ENCODE assay signal across 8 cellular contexts in the genomic region with DNA sequence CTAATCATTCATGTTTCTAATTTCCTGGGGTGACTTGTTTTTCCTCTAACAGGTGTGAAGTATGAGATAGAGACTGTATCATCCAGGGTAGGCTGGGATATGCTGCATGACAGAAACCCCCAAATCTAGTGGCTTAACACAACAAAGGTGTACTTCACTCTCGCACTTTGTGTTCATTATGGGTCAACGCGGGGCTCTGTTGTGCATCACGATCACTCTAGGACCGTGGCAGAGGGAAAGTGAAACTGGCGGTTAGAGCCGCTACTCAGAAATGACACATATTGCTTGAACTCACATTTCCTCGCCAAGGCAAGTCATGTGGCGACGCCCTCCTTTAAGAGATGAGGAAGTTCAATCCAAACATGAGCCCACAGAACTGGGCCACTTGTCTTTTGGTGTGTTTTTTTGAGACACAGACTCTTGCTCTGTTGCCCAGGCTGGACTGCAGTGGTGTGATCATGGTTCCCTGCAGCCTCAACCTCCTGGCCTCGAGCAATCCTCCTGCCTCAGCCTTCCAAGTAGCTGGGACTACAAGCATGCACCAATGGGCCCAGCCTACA. TPM values are rescaled to one million over a fixed set of nuclear protein-coding genes. Genes with fewer than 3 reads are reported as not detected.
A peak's percentile ranks its signal among the peaks of the same experiment; 100 is the strongest.
DNase-seq lines count a peak whose midpoint lies in the region; ATAC-seq and TF ChIP-seq lines count a peak whose summit lies in the region.

No MANE protein-coding gene starts in this region.

- H3K9me3 ChIP-seq in sigmoid colon: no peaks in the 10 kb centered on the region

- H3K4me3 ChIP-seq in GM12865 (ENCODE audit: low read depth, low read length): no peak overlapping the region
- H3K4me3 ChIP-seq in sigmoid colon: peak overlapping the region; percentile 15 to 41 (median 36)

- TF ChIP-seq POLR2A in sigmoid colon (IDR thresholded peaks at IDR 0.05): no peak

- peaks cover 0 to 20% (median 13%) of the 10 kb centered on the region in 4 donors for H3K4me1 ChIP-seq in sigmoid colon

- peak; percentile 96 for ATAC-seq in HG02571 (IDR thresholded peaks at IDR 0.05; ENCODE audit: unreplicated experiment)

- DNase-seq in GM12865 (ENCODE audit: low read depth) (peak; percentile 98), NCI-H2029 (lab: John Stamatoyannopoulos, UW) (peak; percentile 48), fibroblast of gingiva (ENCODE audit: low read depth) (peak; percentile 21), sigmoid colon (peak; percentile 83), NCI-H128 (lab: John Stamatoyannopoulos, UW; ENCODE audit: unreplicated experiment) (no peak), NCI-H345 treated with DMSO at 0.1 percent for 48 hours (lab: John Stamatoyannopoulos, UW; ENCODE audit: unreplicated experiment) (no peak)
- peak; percentile 40 to 68 for DNase-seq in activated CD8-positive, alpha-beta memory T cell treated with anti-CD3 and anti-CD28 coated beads for 4 hours (ENCODE audit: low read depth in 2 of 2)

- H3K36me3 ChIP-seq in sigmoid colon: no peaks in the 10 kb centered on the region

- WGBS in sigmoid colon, 2 donors: 8 to 9% methylated on average over 11 of the region's 11 CpGs

- TF ChIP-seq CTCF in GM12865 (IDR thresholded peaks at IDR 0.05; ENCODE audit: insufficient read depth, low read depth, low read length, missing control alignments): no peak
- no peak for TF ChIP-seq CTCF in sigmoid colon (IDR thresholded peaks at IDR 0.05)

- no peaks in the 10 kb centered on the region for H3K27me3 ChIP-seq in sigmoid colon

- no peak for TF ChIP-seq EP300 in sigmoid colon (IDR thresholded peaks at IDR 0.05)

- peak overlapping the region; percentile 62 to 74 (median 70) for H3K27ac ChIP-seq in sigmoid colon

- intact Hi-C loops in sigmoid colon (cut with DNase I): no loop called here

RNA-seq across cellular contexts. Expression of a gene that starts 34.4 kb away (rescaled TPM):
- 100 to 1,000 TPM in 1 of 4 donors, 10 to 100 TPM in 3; 79.3 to 116 (median 94.0) TPM for total RNA-seq in sigmoid colon
- polyA plus RNA-seq in sigmoid colon: 100 to 1,000 TPM in 2 of 3 donors, 10 to 100 TPM in 1; 68.7 to 145 (median 119) TPM

RNA-seq across cellular contexts. Expression of a gene that starts 41.3 kb away (rescaled TPM):
- total RNA-seq in sigmoid colon: 10 to 100 TPM; 24.6 to 54.8 (median 40.0) TPM
- polyA plus RNA-seq in sigmoid colon: 100 to 1,000 TPM in 2 of 3 donors, 10 to 100 TPM in 1; 69.7 to 145 (median 137) TPM

RNA-seq across cellular contexts. Expression of a gene that starts 48.3 kb away (rescaled TPM):
- total RNA-seq in sigmoid colon: 10 to 100 TPM; 30.0 to 49.0 (median 36.8) TPM
- 10 to 100 TPM in 1 of 3 donors, 1 to 10 TPM in 2; 1.8 to 15.7 (median 6.7) TPM for polyA plus RNA-seq in sigmoid colon

Comparison
In these comparisons a context has a peak if more than half of its experiments do, and no peak if none do; other contexts are left out.
1. DNase-seq: peak in GM12865 (single experiment), NCI-H2029 (single experiment), activated CD8-positive, alpha-beta memory T cell treated with anti-CD3 and anti-CD28 coated beads for 4 hours (2 of 2), fibroblast of gingiva (single experiment) and sigmoid colon (single experiment); none in NCI-H128 (single experiment) and NCI-H345 treated with DMSO at 0.1 percent for 48 hours (single experiment).